ENCODE assay signal across 25 cellular contexts in genomic region chr6:31935829-31936228, GRCh38.
"Had no signal": no experiment of that assay in that cellular context is flagged by ENCODE, and none has a peak within 500 bp of the region (broad histone marks: within the 10 kb centered on the region; RNA-seq: fewer than 3 reads in every experiment).

No MANE protein-coding gene starts in this region.

- ATAC-seq: effector memory CD8-positive, alpha-beta T cell; gastrocnemius medialis; heart right ventricle; left lung; natural killer cell treated with Interleukin-12 subunit alpha and Interleukin-12 subunit beta and Interleukin-15 and Interleukin-18, amount 100 ng/mL, for 72 hours; pancreas; right cardiac atrium; stimulated activated memory B cell treated with anti-CD40 and anti-IgM and Interleukin-4, amounts not matched to agents 10 μg/mL and 1 μg/mL and 100 μg/mL, for 72 hours had no signal

- H3K27ac Mint-ChIP-seq: dendritic cell treated with granulocyte-macrophage colony-stimulating factor and Interleukin-4, amounts not matched to agents 40 ng/mL and 50 ng/mL, for 4 days; effector memory CD8-positive, alpha-beta T cell; natural killer cell treated with Interleukin-12 subunit alpha and Interleukin-12 subunit beta and Interleukin-15 and Interleukin-18, amount 100 ng/mL, for 72 hours; neural progenitor cell; progenitor cell of endocrine pancreas; stimulated activated memory B cell treated with anti-CD40 and anti-IgM and Interleukin-4, amounts not matched to agents 10 μg/mL and 1 μg/mL and 100 μg/mL, for 72 hours; stimulated activated naive CD8-positive, alpha-beta T cell treated with anti-CD3 and anti-CD28 coated beads, Interleukin-15, Interleukin-2, amounts not matched to agents 100 ng/mL and 50 ng/mL, for 24 hours had no signal

- H3K9me3 ChIP-seq: esophagus muscularis mucosa, gastrocnemius medialis, heart right ventricle, left lung, pancreas, tibial artery, upper lobe of left lung, uterus had no signal

- H3K36me3 Mint-ChIP-seq: natural killer cell treated with Interleukin-12 subunit alpha and Interleukin-12 subunit beta and Interleukin-15 and Interleukin-18, amount 100 ng/mL, for 72 hours; neural progenitor cell; stimulated activated memory B cell treated with anti-CD40 and anti-IgM and Interleukin-4, amounts not matched to agents 10 μg/mL and 1 μg/mL and 100 μg/mL, for 72 hours had no signal

- H3K4me1 ChIP-seq: gastrocnemius medialis, heart right ventricle, left lung, pancreas, tibial artery, uterus had no signal

- H3K27me3 Mint-ChIP-seq: progenitor cell of endocrine pancreas; stimulated activated naive CD8-positive, alpha-beta T cell treated with anti-CD3 and anti-CD28 coated beads, Interleukin-15, Interleukin-2, amounts not matched to agents 100 ng/mL and 50 ng/mL, for 24 hours had no signal

- H3K4me1 Mint-ChIP-seq: stimulated activated memory B cell treated with anti-CD40 and anti-IgM and Interleukin-4, amounts not matched to agents 10 μg/mL and 1 μg/mL and 100 μg/mL, for 72 hours had no signal

- H3K9me3 Mint-ChIP-seq: dendritic cell treated with granulocyte-macrophage colony-stimulating factor and Interleukin-4, amounts not matched to agents 40 ng/mL and 50 ng/mL, for 4 days; effector memory CD8-positive, alpha-beta T cell; natural killer cell treated with Interleukin-12 subunit alpha and Interleukin-12 subunit beta and Interleukin-15 and Interleukin-18, amount 100 ng/mL, for 72 hours; stimulated activated memory B cell treated with anti-CD40 and anti-IgM and Interleukin-4, amounts not matched to agents 10 μg/mL and 1 μg/mL and 100 μg/mL, for 72 hours; stimulated activated naive CD8-positive, alpha-beta T cell treated with anti-CD3 and anti-CD28 coated beads, Interleukin-15, Interleukin-2, amounts not matched to agents 100 ng/mL and 50 ng/mL, for 24 hours had no signal

- H3K4me3 ChIP-seq: esophagus muscularis mucosa, gastrocnemius medialis, heart right ventricle, left lung, lung, neural progenitor cell, pancreas, tibial artery, upper lobe of left lung, uterus had no signal

- H3K36me3 ChIP-seq: esophagus muscularis mucosa, gastrocnemius medialis, neural progenitor cell, pancreas, tibial artery, uterus had no signal

- H3K4me3 Mint-ChIP-seq: dendritic cell treated with granulocyte-macrophage colony-stimulating factor and Interleukin-4, amounts not matched to agents 40 ng/mL and 50 ng/mL, for 4 days; effector memory CD8-positive, alpha-beta T cell; natural killer cell treated with Interleukin-12 subunit alpha and Interleukin-12 subunit beta and Interleukin-15 and Interleukin-18, amount 100 ng/mL, for 72 hours; neural progenitor cell; stimulated activated memory B cell treated with anti-CD40 and anti-IgM and Interleukin-4, amounts not matched to agents 10 μg/mL and 1 μg/mL and 100 μg/mL, for 72 hours; stimulated activated naive CD8-positive, alpha-beta T cell treated with anti-CD3 and anti-CD28 coated beads, Interleukin-15, Interleukin-2, amounts not matched to agents 100 ng/mL and 50 ng/mL, for 24 hours had no signal

- H3K27me3 ChIP-seq: esophagus muscularis mucosa, gastrocnemius medialis, heart right ventricle, left lung, neural progenitor cell, pancreas, tibial artery, upper lobe of left lung, uterus had no signal

- DNase-seq: effector memory CD8-positive, alpha-beta T cell; gastrocnemius medialis; heart right ventricle; hypothalamus; left lung; mesenchymal stem cell; midbrain; occipital lobe; pancreas; right cardiac atrium; stimulated activated CD4-positive, alpha-beta T cell treated with anti-CD3 and anti-CD28 coated beads, Interleukin-15, amount 100 ng/mL, for 24 hours; stimulated activated CD4-positive, alpha-beta T cell treated with anti-CD3 and anti-CD28 coated beads, Interleukin-1b, Interleukin-23, amount 100 ng/mL, for 48 hours; stimulated activated CD4-positive, alpha-beta T cell treated with anti-CD3 and anti-CD28 coated beads, Interleukin-4, amount 100 ng/mL, for 24 hours; tibial artery; upper lobe of left lung; uterus had no signal

- H3K27ac ChIP-seq: epithelial cell of prostate, esophagus muscularis mucosa, gastrocnemius medialis, heart right ventricle, left lung, neural progenitor cell, pancreas, tibial artery, upper lobe of left lung, uterus had no signal
